In the genomic region with DNA sequence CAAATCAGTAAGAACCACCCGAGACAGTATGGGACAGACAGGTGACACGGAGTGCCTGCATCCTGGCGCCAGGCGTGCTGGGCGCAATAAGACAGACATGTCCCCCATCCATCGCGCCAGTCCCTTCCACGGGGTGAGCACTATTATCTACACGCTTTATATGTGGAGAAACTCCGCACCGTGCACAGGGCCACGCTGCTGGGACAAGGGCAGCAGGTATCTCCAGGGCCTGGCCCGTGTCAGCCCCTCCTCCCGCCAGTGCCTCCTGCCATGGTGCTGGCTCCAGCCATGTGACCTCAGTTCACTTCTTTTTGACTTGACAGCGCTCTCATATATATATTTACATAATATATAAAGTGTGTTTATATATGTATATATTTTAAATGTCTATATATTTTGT, we compare ENCODE assay signal across 21 cellular contexts. TPM values are rescaled to one million over a fixed set of nuclear protein-coding genes. Genes with fewer than 3 reads are reported as not detected.
"Had no signal": no experiment of that assay in that cellular context is flagged by ENCODE, and none has a peak within 500 bp of the region (broad histone marks: within the 10 kb centered on the region; RNA-seq: fewer than 3 reads in every experiment).

No MANE protein-coding gene starts in this region.

- DNase-seq: cortex of kidney; dorsolateral prefrontal cortex; effector memory CD4-positive, alpha-beta T cell; esophagus squamous epithelium; foreskin fibroblast; glutamatergic neuron; left colon; left ventricle myocardium superior; mesendoderm; naive B cell; small intestine; stimulated activated CD4-positive, alpha-beta T cell treated with anti-CD3 and anti-CD28 coated beads, Interleukin-12 subunit alpha, Interleukin-12 subunit beta, amount 100 ng/mL, for 4 hours; stimulated activated naive CD4-positive, alpha-beta T cell treated with Interleukin-2 at 50 U/mL for 16 hours; trophoblast cell had no signal

- H3K27ac ChIP-seq: esophagus squamous epithelium, gastroesophageal sphincter, neutrophil had no signal

- H3K9me3 ChIP-seq: esophagus squamous epithelium, gastroesophageal sphincter, neutrophil had no signal

- H3K4me3 Mint-ChIP-seq: naive B cell, nephron had no signal

- H3K27me3 Mint-ChIP-seq: naive B cell had no signal

- H3K9me3 Mint-ChIP-seq: naive B cell, nephron had no signal

- ATAC-seq: gastroesophageal sphincter, left colon, left ventricle myocardium superior had no signal

- H3K27me3 ChIP-seq: dorsolateral prefrontal cortex, esophagus squamous epithelium, gastroesophageal sphincter, neutrophil had no signal

- H3K27ac Mint-ChIP-seq: nephron had no signal

- H3K4me3 ChIP-seq: dorsolateral prefrontal cortex, esophagus squamous epithelium, gastroesophageal sphincter, lung had no signal

RNA-seq across cellular contexts. Expression of a gene that starts 54.0 kb away (rescaled TPM):
- total RNA-seq: left ventricle myocardium superior, osteocyte, pulmonary artery endothelial cell had no signal
- polyA plus RNA-seq: urinary bladder had no signal
